In the genomic region with DNA sequence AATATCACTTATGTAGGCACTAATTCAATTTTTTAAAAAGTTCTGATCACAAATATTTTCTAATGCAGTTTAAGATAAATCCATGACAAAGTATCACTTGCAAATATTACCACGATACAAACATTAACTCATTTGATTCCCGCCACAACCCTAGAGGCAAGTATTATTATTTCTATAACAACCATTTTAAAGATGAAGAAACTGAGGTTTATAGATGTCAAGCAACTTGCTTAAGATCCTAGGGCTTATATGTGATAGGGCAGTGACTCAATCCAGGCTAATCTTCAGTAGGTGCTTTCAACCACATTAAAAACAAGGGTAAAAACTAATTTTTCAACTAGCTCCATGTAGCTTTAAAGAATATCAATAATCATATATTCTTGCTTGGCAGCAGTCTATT, we compare ENCODE assay signal across 10 cellular contexts. TPM values are rescaled to one million over a fixed set of nuclear protein-coding genes. Genes with fewer than 3 reads are reported as not detected.
DNase-seq lines count a peak whose midpoint lies in the region; ATAC-seq, FAIRE-seq and TF ChIP-seq lines count a peak whose summit lies in the region.
"Had no signal": no experiment of that assay in that cellular context is flagged by ENCODE, and none has a peak within 500 bp of the region (broad histone marks: within the 10 kb centered on the region; RNA-seq: fewer than 3 reads in every experiment).

No MANE protein-coding gene starts in this region.

- DNase-seq in AG10803 (ENCODE audit: low read depth): no peak
- DNase-seq in K562 (ENCODE audit: extremely low read depth in 1 of 4, low spot score in 3 of 4): no peak
- no peak for DNase-seq in GM13976 (ENCODE audit: low spot score)
- DNase-seq in NCI-H2029 (lab: John Stamatoyannopoulos, UW): no peak
- no peak for DNase-seq in AG20443 (ENCODE audit: low spot score)
- DNase-seq: GDM1, NCI-H510A treated with DMSO at 0.1 percent for 48 hours had no signal

- no peaks in the 10 kb centered on the region for H3K9me1 ChIP-seq in K562 (ENCODE audit: control insufficient read depth, insufficient read depth, low read length)

- no peak for TF ChIP-seq RAD21 in K562 (CRISPR knock-in tag; conservative IDR thresholded peaks at IDR 0.05 in 1 of 2, IDR thresholded peaks at IDR 0.05 in 1 of 2)

- in situ Hi-C loops in K562 (cut with MboI): no loop called here
- in situ Hi-C loops in GM13976 (cut with MboI; ENCODE audit: low sequenced_read_pairs, unreplicated experiment): no loop called here

- POLR2A ChIA-PET in K562 (lab: Yijun Ruan, JAX): interaction anchor here (0.7 to 1.9 kb wide), 9 partner anchors 10 to 689 kb away, joined by 3 to 12 read pairs (median 4); no protein-coding TSS in a partner anchor

- peaks cover 6% of the 10 kb centered on the region; the same call in 1 of the 2 replicates for H4K20me1 ChIP-seq in K562 (replicated peaks; ENCODE audit: control insufficient read depth, insufficient read depth, low read length)

- BruUV-seq in K562 (replicated peaks; lab: Mats Ljungman, UMichigan): no TSS peak

- H3K27me3 ChIP-seq in HUES6 (ENCODE audit: control insufficient read depth, insufficient read depth, low read length): no peaks in the 10 kb centered on the region
- H3K27me3 ChIP-seq in K562 (ENCODE audit: control insufficient read depth in 2 of 2, insufficient read depth in 2 of 2, low read length in 2 of 2): no peaks in the 10 kb centered on the region
- no peaks in the 10 kb centered on the region for H3K27me3 ChIP-seq in muscle layer of colon (ENCODE audit: control insufficient read depth in 1 of 2, insufficient read depth in 2 of 2, low read length in 2 of 2)

- H3K4me1 ChIP-seq in HUES6 (ENCODE audit: control insufficient read depth, insufficient read depth, low read length): peaks cover 8% of the 10 kb centered on the region
- H3K4me1 ChIP-seq in K562 (replicated peaks in 1 of 2; ENCODE audit: control insufficient read depth in 2 of 2, insufficient read depth in 2 of 2, low read length in 2 of 2): peaks cover 5 to 11% of the 10 kb centered on the region in 2 experiments; a peak in 3 of 5 replicates
- H3K4me1 ChIP-seq in muscle layer of colon (ENCODE audit: insufficient read depth, low read length): peaks cover 11% of the 10 kb centered on the region

- CTCF ChIA-PET in K562 (lab: Yijun Ruan, JAX; ENCODE audit: low intra/inter-chr PET ratio): no interaction called here

- peak overlapping the region; percentile 90 for H3K4me3 ChIP-seq in AG10803 (ENCODE audit: low read length)
- peak overlapping the region; percentile 93 for H3K4me3 ChIP-seq in HUES6 (ENCODE audit: low read depth, low read length)
- peak overlapping the region; percentile 72; the same call in 1 of the 2 replicates for H3K4me3 ChIP-seq in K562
- peak overlapping the region in 1 of 2 donors; percentile 91 for H3K4me3 ChIP-seq in muscle layer of colon (ENCODE audit: low read depth in 1 of 2, low read length in 2 of 2)

- TF ChIP-seq EP300 in K562 (IDR thresholded peaks at IDR 0.05; ENCODE audit: low read length): no peak

- ATAC-seq in K562 (no peak), GM21576 (IDR thresholded peaks at IDR 0.05; ENCODE audit: unreplicated experiment) (no peak)

- intact Hi-C loops in K562 (cut with micrococcal nuclease): no loop called here

- peak overlapping the region; percentile 84 for H3K4me2 ChIP-seq in K562 (ENCODE audit: insufficient read depth, low read length)

- peaks cover 10% of the 10 kb centered on the region for H3K36me3 ChIP-seq in HUES6 (ENCODE audit: control insufficient read depth, insufficient read depth, low read length)
- peaks cover 26% of the 10 kb centered on the region for H3K36me3 ChIP-seq in K562 (ENCODE audit: control insufficient read depth, insufficient read depth, low read length)
- no peaks in the 10 kb centered on the region for H3K36me3 ChIP-seq in muscle layer of colon (ENCODE audit: insufficient read depth, low read length)

- H2AFZ ChIP-seq in K562 (ENCODE audit: low read depth, low read length): no peak overlapping the region

- peaks cover 71% of the 10 kb centered on the region for H3K79me2 ChIP-seq in K562 (ENCODE audit: control insufficient read depth, insufficient read depth, low read length)

- TF ChIP-seq CTCF in AG10803 (conservative IDR thresholded peaks at IDR 0.05; ENCODE audit: low read length) (no peak), K562 (IDR thresholded peaks at IDR 0.05 in 2 of 3, conservative IDR thresholded peaks at IDR 0.05 in 1 of 3; ENCODE audit: insufficient read depth in 2 of 3, low read depth in 1 of 3, low read length in 3 of 3) (no peak), GM13976 (IDR thresholded peaks at IDR 0.05; ENCODE audit: borderline replicate concordance, control extremely low read depth, extremely low read depth, insufficient read depth, missing control alignments) (no peak)

- no peak for TF ChIP-seq POLR2A in K562 (conservative IDR thresholded peaks at IDR 0.05)

- WGBS in K562 (ENCODE audit: insufficient coverage, low coverage, missing lambda C conversion rate): 60% methylated on average over 2 of the region's 2 CpGs

- no peaks in the 10 kb centered on the region for H3K9me3 ChIP-seq in HUES6 (ENCODE audit: control insufficient read depth, insufficient read depth, low read depth, low read length)
- no peaks in the 10 kb centered on the region for H3K9me3 ChIP-seq in K562 (replicated peaks; ENCODE audit: control insufficient read depth, insufficient read depth, low read depth, low read length)
- no peaks in the 10 kb centered on the region for H3K9me3 ChIP-seq in muscle layer of colon (ENCODE audit: low read length)

- H3K27ac ChIP-seq in HUES6 (ENCODE audit: low read depth, low read length) (no peak overlapping the region), K562 (ENCODE audit: extremely low read depth, low read depth, low read length) (no peak overlapping the region), muscle layer of colon (ENCODE audit: low read depth, low read length) (no peak overlapping the region)

- H3K9ac ChIP-seq in HUES6 (ENCODE audit: low read length) (no peak overlapping the region), K562 (ENCODE audit: insufficient read depth in 1 of 2, low read depth in 2 of 2, low read length in 2 of 2) (peak overlapping the region in 1 of 2 experiments; percentile 82; a peak in 3 of 4 replicates), muscle layer of colon (ENCODE audit: low read length) (peak overlapping the region; percentile 74)

- no peak for FAIRE-seq in K562 (lab: Jason Lieb, UNC)

TF ChIP-seq in K562, 482 proteins besides CTCF, POLR2A, EP300 and RAD21:
- TF ChIP-seq, protein P1, sequence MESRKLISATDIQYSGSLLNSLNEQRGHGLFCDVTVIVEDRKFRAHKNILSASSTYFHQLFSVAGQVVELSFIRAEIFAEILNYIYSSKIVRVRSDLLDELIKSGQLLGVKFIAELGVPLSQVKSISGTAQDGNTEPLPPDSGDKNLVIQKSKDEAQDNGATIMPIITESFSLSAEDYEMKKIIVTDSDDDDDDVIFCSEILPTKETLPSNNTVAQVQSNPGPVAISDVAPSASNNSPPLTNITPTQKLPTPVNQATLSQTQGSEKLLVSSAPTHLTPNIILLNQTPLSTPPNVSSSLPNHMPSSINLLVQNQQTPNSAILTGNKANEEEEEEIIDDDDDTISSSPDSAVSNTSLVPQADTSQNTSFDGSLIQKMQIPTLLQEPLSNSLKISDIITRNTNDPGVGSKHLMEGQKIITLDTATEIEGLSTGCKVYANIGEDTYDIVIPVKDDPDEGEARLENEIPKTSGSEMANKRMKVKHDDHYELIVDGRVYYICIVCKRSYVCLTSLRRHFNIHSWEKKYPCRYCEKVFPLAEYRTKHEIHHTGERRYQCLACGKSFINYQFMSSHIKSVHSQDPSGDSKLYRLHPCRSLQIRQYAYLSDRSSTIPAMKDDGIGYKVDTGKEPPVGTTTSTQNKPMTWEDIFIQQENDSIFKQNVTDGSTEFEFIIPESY (CRISPR knock-in tag; IDR thresholded peaks at IDR 0.05): peak; percentile 87
- 0 out of 2 replicates have a peak, but pooled peaks have one; percentile 49 for TF ChIP-seq POLR2H (tag; IDR thresholded peaks at IDR 0.05; ENCODE audit: low read depth)
- TF ChIP-seq RBM15 (IDR thresholded peaks at IDR 0.05; ENCODE audit: insufficient read depth, low read length): no peak
- no peak for TF ChIP-seq SLC30A9 (CRISPR knock-in tag; IDR thresholded peaks at IDR 0.05)
- TF ChIP-seq ZNF253 (CRISPR knock-in tag; conservative IDR thresholded peaks at IDR 0.05): no peak
- TF ChIP-seq XRCC4 (IDR thresholded peaks at IDR 0.05; ENCODE audit: extremely low read depth, insufficient read depth, insufficient read length): no peak
- no peak for TF ChIP-seq KLF16 (IDR thresholded peaks at IDR 0.05)
- TF ChIP-seq RBFOX2 (IDR thresholded peaks at IDR 0.05; ENCODE audit: low read depth, low read length): peak; percentile 48
- TF ChIP-seq ZNF12 (CRISPR knock-in tag; IDR thresholded peaks at IDR 0.05): no peak
- TF ChIP-seq RBM25 (IDR thresholded peaks at IDR 0.05; ENCODE audit: low read depth, low read length, severe bottlenecking): peak; percentile 81

RNA-seq across cellular contexts. Expression of a gene that starts 1.7 kb away (rescaled TPM):
- total RNA-seq in K562 (2011; cell fraction: chromatin; rRNA removed; ENCODE audit: low replicate concordance): 31.8 and 78.8 TPM in 2 replicates
- total RNA-seq in K562 (2011; cell fraction: nucleolus; rRNA removed): 39.7 and 41.7 TPM in 2 replicates
- total RNA-seq in K562 (2011; cell fraction: nucleoplasm; rRNA removed): 50.8 and 61.4 TPM in 2 replicates
- total RNA-seq in K562 (2014; rRNA removed) (61.3 and 61.6 TPM in 2 replicates), K562 (2014; rRNA removed; fragmentation: Illumina TruSeq; extraction: Trizol) (78.1 and 101 TPM in 2 replicates), K562 (2015; rRNA removed; fragmentation: Illumina TruSeq; extraction: Trizol) (66.8 and 70.2 TPM in 2 replicates), K562 (2021) (61.8 and 63.0 TPM in 2 replicates)
- polyA plus RNA-seq in K562 (2011; rRNA removed) (42.5 and 85.4 TPM in 2 replicates), K562 (2014; fragmentation: Illumina TruSeq; extraction: Trizol) (60.7 and 66.9 TPM in 2 replicates), K562 (2014; fragmentation: Nextera tagmentation; extraction: Ambion mirVana) (10 to 100 TPM; 21.0 to 26.0 TPM), K562 (2014; rRNA removed) (54.8 and 59.5 TPM in 2 replicates)
- polyA plus RNA-seq in K562 (2011; cell fraction: cytosol; rRNA removed): 18.3 and 20.7 TPM in 2 replicates
- polyA plus RNA-seq in K562 (2011; cell fraction: nucleus; rRNA removed): 15.0 and 15.5 TPM in 2 replicates
- 40.5 and 70.9 TPM in 2 replicates for polyA plus RNA-seq in K562 (2012)
- 61.2 and 78.5 TPM in 2 replicates for polyA minus RNA-seq in K562 (2011; rRNA and poly(A)+ RNA removed)
- polyA minus RNA-seq in K562 (2011; cell fraction: cytosol; rRNA and poly(A)+ RNA removed): 19.2 and 34.3 TPM in 2 replicates
- polyA minus RNA-seq in K562 (2011; cell fraction: nucleus; rRNA and poly(A)+ RNA removed): 39.3 and 54.0 TPM in 2 replicates
